In the genomic region with DNA sequence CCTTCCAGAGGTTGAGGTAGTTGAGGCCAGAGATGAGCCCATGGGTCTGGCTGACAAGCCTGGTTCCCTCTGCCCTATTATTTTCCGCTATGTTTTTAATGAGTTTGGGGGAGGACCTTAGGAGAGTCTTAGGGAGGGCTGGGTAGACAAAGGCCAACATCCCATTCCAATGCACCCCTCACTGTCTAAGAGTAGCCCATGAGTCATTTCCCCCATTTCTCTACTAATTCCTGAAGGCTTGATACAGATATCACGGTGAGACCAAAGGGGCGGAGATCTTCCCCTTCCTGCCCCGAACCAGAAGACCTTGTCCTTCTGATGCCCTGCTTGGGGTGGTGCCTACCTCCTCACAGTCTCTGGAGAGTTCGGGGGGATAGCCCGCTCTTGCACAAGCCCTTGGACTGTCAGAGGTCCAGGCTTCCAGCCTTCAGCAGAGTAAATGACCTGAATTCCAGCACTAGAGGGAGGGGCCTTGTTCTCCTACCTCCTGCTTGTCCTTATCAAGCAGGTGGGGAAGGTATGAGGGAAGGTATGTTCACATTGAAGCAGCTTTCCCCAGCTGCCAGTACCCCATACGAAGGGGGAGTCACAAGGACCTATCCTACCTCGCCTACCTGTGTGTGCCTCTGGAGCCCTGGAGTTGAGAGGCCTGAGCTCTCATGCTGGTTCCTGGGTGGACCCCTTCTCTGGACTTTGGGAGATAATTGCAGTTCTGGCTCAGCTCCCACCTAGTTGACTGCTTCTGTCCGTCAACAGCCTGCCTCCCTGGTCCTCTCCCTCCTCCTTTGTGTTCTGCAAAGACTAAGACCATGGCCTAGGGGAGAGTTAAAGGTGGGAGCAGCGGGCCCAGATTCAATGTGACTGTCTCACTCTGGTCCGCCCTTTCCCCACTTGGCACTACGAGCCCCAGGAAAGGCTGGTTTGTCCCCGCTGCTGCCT, we compare ENCODE assay signal across 21 cellular contexts. TPM values are rescaled to one million over a fixed set of nuclear protein-coding genes. Genes with fewer than 3 reads are reported as not detected.
DNase-seq lines count a peak whose midpoint lies in the region; ATAC-seq and TF ChIP-seq lines count a peak whose summit lies in the region.
"Had no signal": no experiment of that assay in that cellular context is flagged by ENCODE, and none has a peak within 500 bp of the region (broad histone marks: within the 10 kb centered on the region; RNA-seq: fewer than 3 reads in every experiment).

No MANE protein-coding gene starts in this region.

- H3K27me3 ChIP-seq in body of pancreas (no peaks in the 10 kb centered on the region), lung (ENCODE audit: control insufficient read depth, insufficient read depth) (no peaks in the 10 kb centered on the region)
- H3K27me3 ChIP-seq: right lobe of liver had no signal

- 65 to 68% methylated on average over 13 of the region's 13 CpGs for WGBS in body of pancreas, 2 donors
- 76 to 81% methylated on average over 13 of the region's 13 CpGs for WGBS in lung, 2 donors

- H3K36me3 ChIP-seq in body of pancreas (replicated peaks in 1 of 2; ENCODE audit: insufficient read depth in 1 of 2, low read depth in 2 of 2): no peaks in the 10 kb centered on the region
- H3K36me3 ChIP-seq in lung (ENCODE audit: control insufficient read depth in 2 of 2, insufficient read depth in 2 of 2, low read length in 2 of 2): no peaks in the 10 kb centered on the region
- H3K36me3 ChIP-seq: HAP-1, right lobe of liver had no signal

- no peak for TF ChIP-seq POLR2A in body of pancreas (IDR thresholded peaks at IDR 0.05)

- intact Hi-C loops in body of pancreas (cut with DNase I): no loop called here

- no peaks in the 10 kb centered on the region for H3K9me3 ChIP-seq in body of pancreas
- no peaks in the 10 kb centered on the region for H3K9me3 ChIP-seq in lung (ENCODE audit: control insufficient read depth in 2 of 2, insufficient read depth in 1 of 2, low read length in 1 of 2)
- H3K9me3 ChIP-seq: HAP-1, right lobe of liver had no signal

- peaks cover 11% of the 10 kb centered on the region for H3K4me1 ChIP-seq in body of pancreas
- peaks cover 0 to 13% of the 10 kb centered on the region in 2 donors for H3K4me1 ChIP-seq in lung (ENCODE audit: control insufficient read depth in 2 of 2, insufficient read depth in 2 of 2, low read length in 2 of 2)
- H3K4me1 ChIP-seq: HAP-1, right lobe of liver had no signal

- ATAC-seq in body of pancreas: peak; percentile 68
- ATAC-seq in lung (ENCODE audit: insufficient read depth, low FRiP score): no peak
- ATAC-seq: activated T-cell treated with anti-CD3 and anti-CD28 coated beads, Interleukin-2, amount 50 U/mL, for 72 hours; left lobe of liver; stimulated activated naive CD8-positive, alpha-beta T cell treated with anti-CD3 and anti-CD28 coated beads, Interleukin-15, Interleukin-2, amounts not matched to agents 100 U/mL and 50 U/mL, for 24 hours had no signal

- H3K27ac ChIP-seq in body of pancreas (peak overlapping the region in 3 of 4 donors; percentile 12 to 60 (median 54)), lung (ENCODE audit: low read depth in 1 of 2, low read length in 1 of 2) (peak overlapping the region; percentile 35 to 42)
- H3K27ac ChIP-seq: epithelial cell of prostate, right lobe of liver had no signal

- DNase-seq in ELR (ENCODE audit: low read depth) (peak; percentile 54), body of pancreas (peak in 2 of 4 donors; percentile 38 to 50), lung (ENCODE audit: low spot score) (no peak), NAMALWA (ENCODE audit: low spot score) (no peak), NCI-H2171 treated with DMSO at 0.1 percent for 48 hours (lab: John Stamatoyannopoulos, UW) (no peak), hippocampal formation (lab: John Stamatoyannopoulos, UW) (no peak)
- DNase-seq: activated CD4-positive, CD25-positive, alpha-beta regulatory T cell; activated T-cell treated with anti-CD3 and anti-CD28 coated beads, Interleukin-2, amount 50 U/mL, for 72 hours; CD4-positive, CD25-positive, alpha-beta regulatory T cell; cortex of kidney; DMS153; MM.1S; NCI-H187 treated with DMSO at 0.1 percent for 48 hours; NCI-H524; nucleus accumbens; right lobe of liver; SHP77; stimulated activated naive CD8-positive, alpha-beta T cell treated with anti-CD3 and anti-CD28 coated beads, Interleukin-15, Interleukin-2, amounts not matched to agents 100 U/mL and 50 U/mL, for 24 hours had no signal

- H3K4me3 ChIP-seq in body of pancreas: no peak overlapping the region
- no peak overlapping the region for H3K4me3 ChIP-seq in lung
- H3K4me3 ChIP-seq: HAP-1, right lobe of liver had no signal

- no peak for TF ChIP-seq CTCF in body of pancreas (IDR thresholded peaks at IDR 0.05)
- TF ChIP-seq CTCF in lung (IDR thresholded peaks at IDR 0.05; ENCODE audit: control extremely low read depth, extremely low read depth): no peak

RNA-seq across cellular contexts. Expression of gene PSMB11, which starts 3.7 kb away (rescaled TPM):
- total RNA-seq in body of pancreas (not detected), lung (not detected)
- not detected for polyA plus RNA-seq in lung
- total RNA-seq: activated T-cell treated with anti-CD3 and anti-CD28 coated beads, Interleukin-2, amount 50 U/mL, for 72 hours; CD4-positive, CD25-positive, alpha-beta regulatory T cell; left lobe of liver; right lobe of liver had no signal
- polyA plus RNA-seq: CD4-positive, CD25-positive, alpha-beta regulatory T cell had no signal

RNA-seq across cellular contexts. Expression of gene PSMB5, which starts 11.0 kb away (rescaled TPM):
- 10 to 100 TPM; 47.0 to 93.3 TPM for total RNA-seq in body of pancreas
- total RNA-seq in lung: 100 to 1,000 TPM in 1 of 2 donors, 10 to 100 TPM in 1; 64.8 to 107 TPM
- polyA plus RNA-seq in lung: 100 to 1,000 TPM in 1 of 2 donors, 10 to 100 TPM in 1; 94.6 to 147 TPM

RNA-seq across cellular contexts. Expression of gene CDH24, which starts 11.6 kb away (rescaled TPM):
- total RNA-seq in body of pancreas (1 to 10 TPM; 4.9 to 9.9 TPM), lung (1 to 10 TPM; 4.2 to 4.6 TPM)
- 1 to 10 TPM; 2.0 to 4.8 TPM for polyA plus RNA-seq in lung

RNA-seq across cellular contexts. Expression of gene C14orf93, which starts 35.7 kb away (rescaled TPM):
- total RNA-seq in body of pancreas (10 to 100 TPM in 1 of 2 donors, 1 to 10 TPM in 1; 4.0 to 11.2 TPM), lung (10 to 100 TPM; 10.3 to 14.9 TPM)
- polyA plus RNA-seq in lung: 1 to 10 TPM; 7.5 to 8.4 TPM

RNA-seq across cellular contexts. Expression of gene ACIN1, which starts 49.2 kb away (rescaled TPM):
- total RNA-seq in body of pancreas (100 to 1,000 TPM in 1 of 2 donors, 10 to 100 TPM in 1; 91.6 to 110 TPM), lung (100 to 1,000 TPM; 125 to 154 TPM)
- 100 to 1,000 TPM in 1 of 2 donors, 10 to 100 TPM in 1; 76.3 to 106 TPM for polyA plus RNA-seq in lung
